Comparison of ENCODE assay signal across 20 cellular contexts in the genomic region with DNA sequence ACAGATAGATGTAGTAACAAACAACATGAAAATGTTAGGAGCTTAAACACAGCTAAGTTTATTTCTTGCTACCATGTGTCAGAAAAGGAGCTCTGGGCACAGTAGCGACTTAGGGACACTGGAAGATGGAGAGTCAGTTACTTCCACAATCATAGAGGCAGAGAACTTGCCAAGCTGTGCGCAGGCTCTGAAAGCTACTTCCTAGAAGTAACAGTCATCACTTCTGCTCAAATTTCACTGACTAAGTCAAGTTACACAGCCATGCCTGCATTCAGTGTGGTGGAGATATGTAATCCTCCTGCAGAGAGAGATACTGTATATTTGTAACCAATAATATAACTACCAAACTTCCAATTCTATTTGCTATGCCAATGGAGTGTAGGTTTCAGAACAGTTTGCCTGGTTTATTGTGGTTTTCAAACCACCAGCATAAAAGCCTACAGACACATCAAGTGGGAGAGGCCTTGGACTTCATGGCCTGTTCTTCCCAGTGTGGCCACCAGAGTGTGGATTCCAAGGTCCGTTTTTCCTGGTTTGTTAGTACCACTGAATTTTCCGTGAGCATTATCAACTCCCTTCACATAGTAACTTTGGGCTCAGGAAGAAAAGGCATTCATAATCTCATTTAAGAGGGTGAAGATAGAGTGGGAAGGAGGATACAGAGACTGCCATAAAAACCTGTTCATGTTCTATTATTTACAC.
DNase-seq lines count a peak whose midpoint lies in the region; ATAC-seq and TF ChIP-seq lines count a peak whose summit lies in the region.
"Had no signal": no experiment of that assay in that cellular context is flagged by ENCODE, and none has a peak within 500 bp of the region (broad histone marks: within the 10 kb centered on the region; RNA-seq: fewer than 3 reads in every experiment).

No MANE protein-coding gene starts in this region.

- no peaks in the 10 kb centered on the region for H3K79me1 ChIP-seq in neuronal stem cell (ENCODE audit: low read depth, low read length)

- H3K9me3 ChIP-seq in neuronal stem cell (replicated peaks in 1 of 2; ENCODE audit: control insufficient read depth in 2 of 2, insufficient read depth in 1 of 2, low read depth in 1 of 2, low read length in 2 of 2): no peaks in the 10 kb centered on the region
- H3K9me3 ChIP-seq: upper lobe of right lung had no signal

- H3K14ac ChIP-seq in neuronal stem cell (ENCODE audit: low read length): no peak overlapping the region

- DNase-seq in HFFc6: no peak
- DNase-seq in SK-MEL-5 (ENCODE audit: low read depth, low spot score): peak; percentile 16
- DNase-seq in fibroblast of gingiva (ENCODE audit: low read depth): peak; percentile 39
- no peak for DNase-seq in nephron progenitor cell
- no peak for DNase-seq in activated T-cell treated with anti-CD3 and anti-CD28 coated beads, Interleukin-2, amount 50 U/mL, for 48 hours
- no peak for DNase-seq in activated CD8-positive, alpha-beta memory T cell treated with anti-CD3 and anti-CD28 coated beads, Interleukin-2, amount 10 ng/mL, durations not matched to agents 7 days and 5 days
- DNase-seq in neuronal stem cell (ENCODE audit: low spot score): no peak
- DNase-seq: activated CD4-positive, alpha-beta T cell treated with anti-CD3 and anti-CD28 coated beads for 1 hour; activated CD8-positive, alpha-beta memory T cell treated with anti-CD3 and anti-CD28 coated beads, Interleukin-2, amount 50 U/mL, for 48 hours; CD4-positive, CD25-positive, alpha-beta regulatory T cell; NCI-H1105; stimulated activated CD4-positive, alpha-beta T cell treated with anti-CD3 and anti-CD28 coated beads, Interleukin-4, amount 100 ng/mL, for 1 hour; upper lobe of right lung had no signal

- no peak overlapping the region for H2AK5ac ChIP-seq in neuronal stem cell (ENCODE audit: low read depth, low read length)

- H3K23ac ChIP-seq in neuronal stem cell (ENCODE audit: low read depth, low read length, poor library complexity): no peak overlapping the region

- H3K27me3 Mint-ChIP-seq in HFFc6 (ENCODE audit: insufficient read depth) (no peaks in the 10 kb centered on the region), nephron progenitor cell (ENCODE audit: low read depth, poor library complexity) (peaks cover 4% of the 10 kb centered on the region)
- H3K27me3 Mint-ChIP-seq in activated CD8-positive, alpha-beta memory T cell treated with anti-CD3 and anti-CD28 coated beads, Interleukin-2, amount 10 ng/mL, durations not matched to agents 7 days and 5 days: no peaks in the 10 kb centered on the region
- H3K27me3 Mint-ChIP-seq: activated naive CD4-positive, alpha-beta T cell treated with anti-CD3 and anti-CD28 coated beads, Interleukin-2, amount 50 U/mL, for 24 hours; CD4-positive, CD25-positive, alpha-beta regulatory T cell; IgD-negative memory B cell had no signal

- no peak overlapping the region for H2BK12ac ChIP-seq in neuronal stem cell (ENCODE audit: low read length)

- no peak overlapping the region for H2BK120ac ChIP-seq in neuronal stem cell (ENCODE audit: low read depth, low read length)

- CTCF ChIA-PET in activated CD8-positive, alpha-beta memory T cell treated with anti-CD3 and anti-CD28 coated beads, Interleukin-2, amount 10 ng/mL, durations not matched to agents 7 days and 5 days (lab: Charles Lee): no interaction called here

- H4K91ac ChIP-seq in neuronal stem cell (ENCODE audit: low read depth, low read length, poor library complexity): no peak overlapping the region

- H3K4me3 Mint-ChIP-seq in HFFc6: no peak overlapping the region
- H3K4me3 Mint-ChIP-seq in nephron progenitor cell: no peak overlapping the region
- H3K4me3 Mint-ChIP-seq in activated CD8-positive, alpha-beta memory T cell treated with anti-CD3 and anti-CD28 coated beads, Interleukin-2, amount 10 ng/mL, durations not matched to agents 7 days and 5 days: no peak overlapping the region
- H3K4me3 Mint-ChIP-seq: activated naive CD4-positive, alpha-beta T cell treated with anti-CD3 and anti-CD28 coated beads, Interleukin-2, amount 50 U/mL, for 24 hours; CD4-positive, CD25-positive, alpha-beta regulatory T cell; IgD-negative memory B cell; neural crest cell had no signal

- H3K4me3 ChIP-seq in neuronal stem cell (ENCODE audit: low read length in 2 of 2): no peak overlapping the region
- H3K4me3 ChIP-seq: cardiac muscle cell, lung, upper lobe of right lung had no signal

- no peaks in the 10 kb centered on the region for H3K36me3 ChIP-seq in neuronal stem cell (replicated peaks in 1 of 2; ENCODE audit: control insufficient read depth in 2 of 2, insufficient read depth in 2 of 2, low read length in 2 of 2)
- H3K36me3 ChIP-seq: cardiac muscle cell, upper lobe of right lung had no signal

- no peak overlapping the region for H3K9ac ChIP-seq in neuronal stem cell (ENCODE audit: low read depth, low read length, poor library complexity)

- H3K4me1 ChIP-seq in neuronal stem cell (ENCODE audit: control insufficient read depth in 2 of 2, insufficient read depth in 1 of 2, low read depth in 1 of 2, low read length in 2 of 2): no peaks in the 10 kb centered on the region
- H3K4me1 ChIP-seq: upper lobe of right lung had no signal

- no peak overlapping the region for H3K4me2 ChIP-seq in neuronal stem cell (ENCODE audit: insufficient read depth, low read length, poor library complexity, severe bottlenecking)

- no peak overlapping the region for H3K4ac ChIP-seq in neuronal stem cell (ENCODE audit: low read length)

- in situ Hi-C loops in SK-MEL-5 (cut with HindIII; ENCODE audit: low pct_unique_long_range_greater_than_20kb, low sequenced_read_pairs): no loop called here

- H3K27ac Mint-ChIP-seq in HFFc6 (no peak overlapping the region), nephron progenitor cell (peak overlapping the region; percentile 9)
- no peak overlapping the region for H3K27ac Mint-ChIP-seq in activated CD8-positive, alpha-beta memory T cell treated with anti-CD3 and anti-CD28 coated beads, Interleukin-2, amount 10 ng/mL, durations not matched to agents 7 days and 5 days
- H3K27ac Mint-ChIP-seq: activated naive CD4-positive, alpha-beta T cell treated with anti-CD3 and anti-CD28 coated beads, Interleukin-2, amount 50 U/mL, for 24 hours; IgD-negative memory B cell had no signal

- WGBS in neuronal stem cell (ENCODE audit: extremely low coverage in 2 of 2, insufficient read length in 2 of 2, insufficient replicate concordance in 1 of 2), 2 donors: no CpG with 5 or more reads among the region's 4 CpGs

- H3K36me3 Mint-ChIP-seq in HFFc6 (ENCODE audit: low read depth) (no peaks in the 10 kb centered on the region), nephron progenitor cell (ENCODE audit: low read depth) (no peaks in the 10 kb centered on the region)
- H3K36me3 Mint-ChIP-seq in activated CD8-positive, alpha-beta memory T cell treated with anti-CD3 and anti-CD28 coated beads, Interleukin-2, amount 10 ng/mL, durations not matched to agents 7 days and 5 days: no peaks in the 10 kb centered on the region
- H3K36me3 Mint-ChIP-seq: CD4-positive, CD25-positive, alpha-beta regulatory T cell had no signal

- ATAC-seq in activated CD8-positive, alpha-beta memory T cell treated with anti-CD3 and anti-CD28 coated beads, Interleukin-2, amount 10 ng/mL, durations not matched to agents 7 days and 5 days: no peak
- no peak for ATAC-seq in HG03175 (IDR thresholded peaks at IDR 0.05; ENCODE audit: unreplicated experiment)
- ATAC-seq: sciatic nerve, upper lobe of right lung had no signal

- H2AFZ ChIP-seq in neuronal stem cell (ENCODE audit: low read length): no peak overlapping the region

- no peak overlapping the region for H4K8ac ChIP-seq in neuronal stem cell (ENCODE audit: low read depth, low read length)

- H3K4me1 Mint-ChIP-seq in HFFc6 (ENCODE audit: low read depth): peaks cover 29% of the 10 kb centered on the region
- H3K4me1 Mint-ChIP-seq in nephron progenitor cell: peaks cover 32% of the 10 kb centered on the region
- no peaks in the 10 kb centered on the region for H3K4me1 Mint-ChIP-seq in activated CD8-positive, alpha-beta memory T cell treated with anti-CD3 and anti-CD28 coated beads, Interleukin-2, amount 10 ng/mL, durations not matched to agents 7 days and 5 days
- H3K4me1 Mint-ChIP-seq: activated naive CD4-positive, alpha-beta T cell treated with anti-CD3 and anti-CD28 coated beads, Interleukin-2, amount 50 U/mL, for 24 hours; CD4-positive, CD25-positive, alpha-beta regulatory T cell had no signal

- peak; percentile 33 for TF ChIP-seq CTCF in HFFc6 (IDR thresholded peaks at IDR 0.05)
- no peak for TF ChIP-seq CTCF in nephron progenitor cell (IDR thresholded peaks at IDR 0.05)

- H2BK5ac ChIP-seq in neuronal stem cell (ENCODE audit: low read length): no peak overlapping the region

- no peaks in the 10 kb centered on the region for H3K27me3 ChIP-seq in neuronal stem cell (ENCODE audit: control insufficient read depth in 3 of 3, insufficient read depth in 3 of 3, low read depth in 1 of 3, low read length in 3 of 3)
- H3K27me3 ChIP-seq: cardiac muscle cell, upper lobe of right lung had no signal

- H2BK15ac ChIP-seq in neuronal stem cell (ENCODE audit: low read length): no peak overlapping the region

- H3K18ac ChIP-seq in neuronal stem cell (ENCODE audit: low read length): no peak overlapping the region

- H3K9me3 Mint-ChIP-seq in HFFc6: no peaks in the 10 kb centered on the region
- no peaks in the 10 kb centered on the region for H3K9me3 Mint-ChIP-seq in nephron progenitor cell
- no peaks in the 10 kb centered on the region for H3K9me3 Mint-ChIP-seq in activated CD8-positive, alpha-beta memory T cell treated with anti-CD3 and anti-CD28 coated beads, Interleukin-2, amount 10 ng/mL, durations not matched to agents 7 days and 5 days (ENCODE audit: low read depth)
- H3K9me3 Mint-ChIP-seq: activated naive CD4-positive, alpha-beta T cell treated with anti-CD3 and anti-CD28 coated beads, Interleukin-2, amount 50 U/mL, for 24 hours; CD4-positive, CD25-positive, alpha-beta regulatory T cell; IgD-negative memory B cell; neural crest cell had no signal

- H3K27ac ChIP-seq in neuronal stem cell (replicated peaks; ENCODE audit: low read length): no peak overlapping the region
- H3K27ac ChIP-seq: cardiac muscle cell, upper lobe of right lung had no signal

Comparison
In these comparisons a context has a peak if more than half of its experiments do, and no peak if none do; other contexts are left out.
1. DNase-seq: peak in SK-MEL-5 (single experiment) and fibroblast of gingiva (single experiment); none in HFFc6 (single experiment), nephron progenitor cell (single experiment), activated T-cell treated with anti-CD3 and anti-CD28 coated beads, Interleukin-2, amount 50 U/mL, for 48 hours (0 of 2), activated CD8-positive, alpha-beta memory T cell treated with anti-CD3 and anti-CD28 coated beads, Interleukin-2, amount 10 ng/mL, durations not matched to agents 7 days and 5 days (single experiment) and neuronal stem cell (single experiment).